In the genomic region with DNA sequence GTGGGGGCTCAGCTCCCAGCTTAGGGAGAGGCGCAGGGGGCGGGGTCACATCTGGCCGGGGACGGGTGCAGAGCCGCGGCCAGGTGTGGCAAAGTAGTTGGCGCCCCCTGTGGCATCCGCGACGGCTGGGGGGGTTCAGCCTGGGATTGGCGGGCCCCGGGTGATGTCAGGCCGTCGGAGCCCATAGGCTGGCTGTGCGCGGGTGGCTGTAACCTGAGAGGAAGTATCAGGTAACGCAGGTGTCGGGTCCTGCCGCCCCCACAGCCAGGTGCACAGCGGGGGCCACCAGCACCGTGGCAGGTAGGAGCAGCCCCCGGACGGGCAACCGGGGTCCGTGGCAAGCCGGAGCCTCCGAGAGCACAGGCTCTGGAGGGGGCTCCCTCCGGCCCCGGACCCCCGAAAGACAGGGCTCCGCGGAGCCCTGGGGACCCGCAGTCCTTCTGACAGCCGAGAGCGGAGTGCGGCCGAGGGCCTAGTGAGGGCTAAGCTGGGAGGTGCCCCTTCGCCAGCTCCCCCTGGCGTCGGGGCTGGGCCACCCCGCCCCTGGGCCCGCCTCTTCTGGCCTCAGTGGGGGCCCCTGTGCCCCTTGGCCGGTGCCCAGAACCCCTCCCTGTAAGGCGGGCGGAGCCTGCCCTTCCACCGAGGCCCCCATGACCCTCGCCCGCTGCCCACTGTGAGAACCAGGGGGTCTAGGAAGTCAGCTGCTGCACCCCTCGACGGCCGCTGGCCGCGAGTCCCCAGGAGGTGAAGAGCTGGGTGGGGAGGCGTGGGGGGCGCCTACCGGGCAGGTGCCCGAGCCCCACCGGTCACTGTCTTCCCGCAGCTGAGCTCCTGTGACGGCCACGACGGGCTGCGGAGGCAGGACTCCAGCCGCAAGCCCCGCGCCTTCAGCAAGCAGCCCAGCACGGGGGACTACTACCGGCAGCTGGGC, we compare ENCODE assay signal across 9 cellular contexts. TPM values are rescaled to one million over a fixed set of nuclear protein-coding genes. Genes with fewer than 3 reads are reported as not detected.
DNase-seq lines count a peak whose midpoint lies in the region; ATAC-seq and TF ChIP-seq lines count a peak whose summit lies in the region.
"Had no signal": no experiment of that assay in that cellular context is flagged by ENCODE, and none has a peak within 500 bp of the region (broad histone marks: within the 10 kb centered on the region; RNA-seq: fewer than 3 reads in every experiment).

No MANE protein-coding gene starts in this region.

- no peaks in the 10 kb centered on the region for H4K20me1 ChIP-seq in KMS-11 (ENCODE audit: insufficient read depth)

- H3K27me3 ChIP-seq in CD4-positive, CD25-positive, alpha-beta regulatory T cell (ENCODE audit: control insufficient read depth, insufficient read depth, low read length): peaks cover 8% of the 10 kb centered on the region
- H3K27me3 ChIP-seq in KMS-11 (ENCODE audit: insufficient read depth, low read depth) (peaks cover 75% of the 10 kb centered on the region), ovary (no peaks in the 10 kb centered on the region)

- no peaks in the 10 kb centered on the region for H3K36me3 ChIP-seq in CD4-positive, CD25-positive, alpha-beta regulatory T cell (ENCODE audit: control insufficient read depth, insufficient read depth, low read length)
- no peaks in the 10 kb centered on the region for H3K36me3 ChIP-seq in KMS-11 (ENCODE audit: insufficient read depth)
- no peaks in the 10 kb centered on the region for H3K36me3 ChIP-seq in ovary

- TF ChIP-seq CTCF in KMS-11 (conservative IDR thresholded peaks at IDR 0.05; ENCODE audit: low read depth, low read length) (no peak), activated B cell treated with CpG ODN at 0.5 μM for 24 hours (IDR thresholded peaks at IDR 0.05) (no peak), ovary (IDR thresholded peaks at IDR 0.05) (no peak)

- peaks cover 0 to 33% (median 11%) of the 10 kb centered on the region in 4 donors for H3K4me1 Mint-ChIP-seq in CD4-positive, CD25-positive, alpha-beta regulatory T cell
- H3K4me1 Mint-ChIP-seq in activated B cell treated with CpG ODN at 0.5 μM for 24 hours: peaks cover 14% of the 10 kb centered on the region

- no peak for TF ChIP-seq EP300 in ovary (IDR thresholded peaks at IDR 0.05)

- no peaks in the 10 kb centered on the region for H3K79me2 ChIP-seq in KMS-11 (ENCODE audit: insufficient read depth, low read depth)

- no peaks in the 10 kb centered on the region for H3K9me3 ChIP-seq in CD4-positive, CD25-positive, alpha-beta regulatory T cell (ENCODE audit: control insufficient read depth in 2 of 2, low read length in 2 of 2)
- no peaks in the 10 kb centered on the region for H3K9me3 ChIP-seq in ovary

- intact Hi-C loops in activated B cell treated with CpG ODN at 0.5 μM for 24 hours (cut with micrococcal nuclease): no loop called here
- intact Hi-C loops in ovary (cut with DNase I): no loop called here

- peak; percentile 36 to 44 for ATAC-seq in CD4-positive, CD25-positive, alpha-beta regulatory T cell (ENCODE audit: low read depth in 2 of 2)
- ATAC-seq in activated B cell treated with CpG ODN at 0.5 μM for 24 hours (ENCODE audit: low read depth) (peak; percentile 54), GM21786 (IDR thresholded peaks at IDR 0.05; ENCODE audit: unreplicated experiment) (no peak), HG03520 (IDR thresholded peaks at IDR 0.05; ENCODE audit: unreplicated experiment) (no peak), HG02885 (IDR thresholded peaks at IDR 0.05; ENCODE audit: poor library complexity, unreplicated experiment) (no peak)

- H3K27ac Mint-ChIP-seq in CD4-positive, CD25-positive, alpha-beta regulatory T cell: no peak overlapping the region
- H3K27ac Mint-ChIP-seq in activated B cell treated with CpG ODN at 0.5 μM for 24 hours: no peak overlapping the region

- DNase-seq in CD4-positive, CD25-positive, alpha-beta regulatory T cell: peak in 2 of 3 donors; percentile 51 to 54
- DNase-seq in activated B cell treated with CpG ODN at 0.5 μM for 24 hours: no peak
- DNase-seq in iPS-NIHi7 (ENCODE audit: extremely low spot score): peak; percentile 83
- no peak for DNase-seq in ovary

- H2AFZ ChIP-seq in KMS-11 (ENCODE audit: low read depth): no peak overlapping the region

- no peak overlapping the region for H3K9ac ChIP-seq in KMS-11

- POLR2A ChIA-PET in activated B cell treated with CpG ODN at 0.5 μM for 24 hours (lab: Charles Lee): no interaction called here

- 1 to 2% (median 1%) methylated on average over 27 to 68 of the region's 68 CpGs for WGBS in ovary, 3 donors

- H3K9me3 Mint-ChIP-seq in CD4-positive, CD25-positive, alpha-beta regulatory T cell: peaks cover 0 to 2% (median 0%) of the 10 kb centered on the region in 7 donors
- no peaks in the 10 kb centered on the region for H3K9me3 Mint-ChIP-seq in activated B cell treated with CpG ODN at 0.5 μM for 24 hours

- H3K4me3 Mint-ChIP-seq in CD4-positive, CD25-positive, alpha-beta regulatory T cell: peak overlapping the region in 3 of 4 donors; percentile 51 to 77 (median 70)
- peak overlapping the region; percentile 65 for H3K4me3 Mint-ChIP-seq in activated B cell treated with CpG ODN at 0.5 μM for 24 hours

- peak overlapping the region; percentile 42 for H3K4me2 ChIP-seq in KMS-11

- H3K27ac ChIP-seq in CD4-positive, CD25-positive, alpha-beta regulatory T cell (ENCODE audit: insufficient read depth, low read length, poor library complexity, severe bottlenecking): no peak overlapping the region
- H3K27ac ChIP-seq in KMS-11 (no peak overlapping the region), ovary (no peak overlapping the region)
- H3K27ac ChIP-seq: epithelial cell of prostate had no signal

- H3K4me1 ChIP-seq in CD4-positive, CD25-positive, alpha-beta regulatory T cell (ENCODE audit: control insufficient read depth, insufficient read depth, low read length, poor library complexity, severe bottlenecking): peaks cover 28% of the 10 kb centered on the region
- H3K4me1 ChIP-seq in KMS-11 (ENCODE audit: low read depth, poor library complexity, severe bottlenecking): no peaks in the 10 kb centered on the region
- no peaks in the 10 kb centered on the region for H3K4me1 ChIP-seq in ovary (ENCODE audit: insufficient read depth)

- TF ChIP-seq POLR2A in ovary (IDR thresholded peaks at IDR 0.05): no peak

- H3K36me3 Mint-ChIP-seq in CD4-positive, CD25-positive, alpha-beta regulatory T cell: no peaks in the 10 kb centered on the region
- H3K36me3 Mint-ChIP-seq in activated B cell treated with CpG ODN at 0.5 μM for 24 hours (ENCODE audit: low read depth): no peaks in the 10 kb centered on the region

- H3K4me3 ChIP-seq in CD4-positive, CD25-positive, alpha-beta regulatory T cell (ENCODE audit: low read depth, low read length): no peak overlapping the region
- H3K4me3 ChIP-seq in KMS-11 (IDR thresholded peaks at IDR 0.05; ENCODE audit: insufficient read depth, low read depth, low read length) (no peak overlapping the region), ovary (no peak overlapping the region)

- CTCF ChIA-PET in activated B cell treated with CpG ODN at 0.5 μM for 24 hours (lab: Charles Lee): interaction anchor here (0.6 kb wide), 1 partner anchor 100 kb away, joined by 3 read pairs; no protein-coding TSS in a partner anchor

- peaks cover 74% of the 10 kb centered on the region for H3K27me3 Mint-ChIP-seq in CD4-positive, CD25-positive, alpha-beta regulatory T cell
- H3K27me3 Mint-ChIP-seq in activated B cell treated with CpG ODN at 0.5 μM for 24 hours: peaks cover 39% of the 10 kb centered on the region

RNA-seq across cellular contexts. Expression of a gene that starts 17.9 kb away (rescaled TPM):
- 258 TPM for total RNA-seq in CD4-positive, CD25-positive, alpha-beta regulatory T cell
- polyA plus RNA-seq in CD4-positive, CD25-positive, alpha-beta regulatory T cell: 10 to 100 TPM; 23.3 to 32.8 (median 31.0) TPM
- total RNA-seq in activated B cell treated with CpG ODN at 0.5 μM for 24 hours: 2.5 and 2.8 TPM in 2 replicates
- total RNA-seq in ovary: 10 to 100 TPM in 2 of 7 donors, 1 to 10 TPM in 5; 4.9 to 13.1 (median 7.7) TPM
- 1 to 10 TPM; 1.7 to 9.4 TPM for polyA plus RNA-seq in ovary

RNA-seq across cellular contexts. Expression of a gene that starts 23.5 kb away (rescaled TPM):
- 3.7 TPM for total RNA-seq in CD4-positive, CD25-positive, alpha-beta regulatory T cell
- polyA plus RNA-seq in CD4-positive, CD25-positive, alpha-beta regulatory T cell: under 1 TPM; 0.22 to 0.25 (median 0.22) TPM
- total RNA-seq in activated B cell treated with CpG ODN at 0.5 μM for 24 hours: 0.18 TPM in 1 of 2 replicates, not detected in the other
- 10 to 100 TPM in 1 of 7 donors, 1 to 10 TPM in 4, under 1 TPM in 2; 0.51 to 46.2 (median 1.9) TPM for total RNA-seq in ovary
- under 1 TPM in 1 of 2 donors, not detected in 1; 0.11 TPM for polyA plus RNA-seq in ovary

RNA-seq across cellular contexts. Expression of a gene that starts 28.4 kb away (rescaled TPM):
- total RNA-seq in CD4-positive, CD25-positive, alpha-beta regulatory T cell: not detected
- not detected for polyA plus RNA-seq in CD4-positive, CD25-positive, alpha-beta regulatory T cell
- total RNA-seq in activated B cell treated with CpG ODN at 0.5 μM for 24 hours (not detected in 2 replicates), ovary (1 to 10 TPM in 1 of 7 donors, under 1 TPM in 5, not detected in 1; 0.08 to 9.2 (median 0.43) TPM)
- not detected for polyA plus RNA-seq in ovary

RNA-seq across cellular contexts. Expression of a gene that starts 43.4 kb away (rescaled TPM):
- 5.0 TPM for total RNA-seq in CD4-positive, CD25-positive, alpha-beta regulatory T cell
- polyA plus RNA-seq in CD4-positive, CD25-positive, alpha-beta regulatory T cell: 1 to 10 TPM in 1 of 4 donors, under 1 TPM in 2, not detected in 1; 0.65 to 1.0 (median 0.68) TPM
- total RNA-seq in activated B cell treated with CpG ODN at 0.5 μM for 24 hours: 0.22 and 0.27 TPM in 2 replicates
- 10 to 100 TPM in 3 of 7 donors, 1 to 10 TPM in 4; 6.2 to 13.1 (median 9.4) TPM for total RNA-seq in ovary
- 10 to 100 TPM in 1 of 2 donors, 1 to 10 TPM in 1; 2.0 to 10.2 TPM for polyA plus RNA-seq in ovary

RNA-seq across cellular contexts. Expression of a gene that starts 54.5 kb away (rescaled TPM):
- total RNA-seq in CD4-positive, CD25-positive, alpha-beta regulatory T cell: 9.6 TPM
- 10 to 100 TPM in 2 of 4 donors, 1 to 10 TPM in 2; 9.3 to 13.6 (median 9.9) TPM for polyA plus RNA-seq in CD4-positive, CD25-positive, alpha-beta regulatory T cell
- total RNA-seq in activated B cell treated with CpG ODN at 0.5 μM for 24 hours (12.3 and 12.7 TPM in 2 replicates), ovary (10 to 100 TPM in 4 of 7 donors, 1 to 10 TPM in 3; 8.2 to 16.3 (median 11.3) TPM)
- polyA plus RNA-seq in ovary: 10 to 100 TPM in 1 of 2 donors, 1 to 10 TPM in 1; 6.4 to 20.7 TPM

Comparison
In these comparisons a context has a peak if more than half of its experiments do, and no peak if none do; other contexts are left out.
1. ATAC-seq: peak in CD4-positive, CD25-positive, alpha-beta regulatory T cell (2 of 2) and activated B cell treated with CpG ODN at 0.5 μM for 24 hours (single experiment); none in GM21786 (single experiment), HG03520 (single experiment) and HG02885 (single experiment).
2. DNase-seq: peak in CD4-positive, CD25-positive, alpha-beta regulatory T cell (2 of 3) and iPS-NIHi7 (single experiment); none in activated B cell treated with CpG ODN at 0.5 μM for 24 hours (single experiment) and ovary (0 of 5).
3. RNA of a gene that starts 17.9 kb away (total RNA-seq): 258 TPM in CD4-positive, CD25-positive, alpha-beta regulatory T cell (single experiment); 4.9 to 13.1 TPM in ovary and 2.5 to 2.8 TPM in activated B cell treated with CpG ODN at 0.5 μM for 24 hours; every median in the first group is over 10 times any median in the second.